Comparison of ENCODE assay signal across 8 cellular contexts in the genomic region with DNA sequence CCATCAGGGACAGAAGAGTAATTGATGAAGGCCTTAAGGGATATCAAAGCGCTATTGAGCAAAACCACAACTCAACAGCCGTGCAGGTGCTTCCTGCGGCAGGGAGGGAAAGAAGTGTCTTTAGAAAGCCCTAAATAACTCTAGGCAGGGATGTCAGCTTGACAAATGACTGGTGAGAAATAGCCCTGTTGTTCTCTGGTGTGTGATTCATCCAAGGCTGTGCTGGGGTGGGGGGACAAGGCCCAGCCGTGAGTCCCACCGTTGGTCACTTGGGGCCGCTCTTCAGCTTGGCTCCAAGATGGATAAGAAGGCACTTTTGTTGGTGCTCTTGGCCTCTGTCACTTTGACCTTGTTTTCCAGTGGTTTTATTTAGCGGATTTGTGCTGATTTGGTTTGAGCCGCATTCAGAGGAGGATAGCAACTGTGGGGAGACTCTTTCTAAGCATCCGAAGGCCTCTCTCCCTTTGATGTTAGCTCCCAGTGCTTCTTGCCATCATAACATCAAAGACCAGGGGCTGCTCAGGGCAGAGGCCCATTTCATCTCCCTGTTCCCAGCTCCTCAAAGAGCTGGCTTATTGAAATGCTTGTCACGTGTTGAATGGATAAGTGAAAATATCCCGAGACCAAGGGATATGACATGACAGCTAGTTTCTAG.
DNase-seq lines count a peak whose midpoint lies in the region; ATAC-seq and TF ChIP-seq lines count a peak whose summit lies in the region.

No MANE protein-coding gene starts in this region.

- in situ Hi-C loops in mammary epithelial cell (cut with MboI; ENCODE audit: low sequenced_read_pairs in 2 of 2): loop anchor here in 1 of 2 donors (25.0 kb wide), 1 partner anchor 181 kb away; no protein-coding TSS in a partner anchor

- no peak overlapping the region for H3K9ac ChIP-seq in mammary epithelial cell (ENCODE audit: insufficient read depth, low read length)

- POLR2A ChIA-PET in Caco-2 (lab: Charles Lee): interaction anchor here (0.6 kb wide), 1 partner anchor 192 kb away, joined by 5 read pairs; no protein-coding TSS in a partner anchor

- ATAC-seq in GM21737 (IDR thresholded peaks at IDR 0.05; ENCODE audit: unreplicated experiment) (peak; percentile 65), lung (ENCODE audit: insufficient read depth, low FRiP score) (peak; percentile 67), GM19324 (IDR thresholded peaks at IDR 0.05; ENCODE audit: low FRiP score, unreplicated experiment) (no peak), GM19351 (IDR thresholded peaks at IDR 0.05; ENCODE audit: unreplicated experiment) (no peak)

- no peaks in the 10 kb centered on the region for H3K9me3 Mint-ChIP-seq in Caco-2 (ENCODE audit: unreplicated experiment)
- no peaks in the 10 kb centered on the region for H3K9me3 Mint-ChIP-seq in activated T-helper 1 cell treated with anti-CD3 and anti-CD28 coated beads, Interleukin-12 subunit alpha, Interleukin-12 subunit beta, Interleukin-2, Interleukin-4 antibody, amounts not matched to agents 30 ng/mL and 10 ng/mL and 1 ng/mL, durations not matched to agents 14 hours and 24 hours and 36 hours

- peaks cover 36% of the 10 kb centered on the region for H3K4me1 Mint-ChIP-seq in Caco-2 (ENCODE audit: low read depth, unreplicated experiment)
- H3K4me1 Mint-ChIP-seq in activated T-helper 1 cell treated with anti-CD3 and anti-CD28 coated beads, Interleukin-12 subunit alpha, Interleukin-12 subunit beta, Interleukin-2, Interleukin-4 antibody, amounts not matched to agents 30 ng/mL and 10 ng/mL and 1 ng/mL, durations not matched to agents 14 hours and 24 hours and 36 hours (ENCODE audit: low read depth): peaks cover 8% of the 10 kb centered on the region

- H3K36me3 Mint-ChIP-seq in Caco-2 (ENCODE audit: insufficient read depth, unreplicated experiment): no peaks in the 10 kb centered on the region
- no peaks in the 10 kb centered on the region for H3K36me3 Mint-ChIP-seq in activated T-helper 1 cell treated with anti-CD3 and anti-CD28 coated beads, Interleukin-12 subunit alpha, Interleukin-12 subunit beta, Interleukin-2, Interleukin-4 antibody, amounts not matched to agents 30 ng/mL and 10 ng/mL and 1 ng/mL, durations not matched to agents 14 hours and 24 hours and 36 hours (ENCODE audit: low read depth)

- CTCF ChIA-PET in Caco-2 (lab: Charles Lee): interaction anchor here (0.6 to 1.4 kb wide), 3 partner anchors 125 to 194 kb away, joined by 3 to 4 read pairs (median 3); no protein-coding TSS in a partner anchor
- CTCF ChIA-PET in mammary epithelial cell (lab: Charles Lee; ENCODE audit: low non-redundant PET): interaction anchor here (0.6 to 0.7 kb wide), 2 partner anchors 194 to 236 kb away, joined by 3 to 5 read pairs; no protein-coding TSS in a partner anchor

- no peak overlapping the region for H3K4me2 ChIP-seq in mammary epithelial cell (ENCODE audit: insufficient read depth, low read depth, low read length)

- H3K27me3 Mint-ChIP-seq in Caco-2 (ENCODE audit: insufficient read depth, unreplicated experiment): no peaks in the 10 kb centered on the region
- peaks cover 22% of the 10 kb centered on the region for H3K27me3 Mint-ChIP-seq in activated T-helper 1 cell treated with anti-CD3 and anti-CD28 coated beads, Interleukin-12 subunit alpha, Interleukin-12 subunit beta, Interleukin-2, Interleukin-4 antibody, amounts not matched to agents 30 ng/mL and 10 ng/mL and 1 ng/mL, durations not matched to agents 14 hours and 24 hours and 36 hours (ENCODE audit: insufficient read depth)

- no peak overlapping the region for H3K4me3 Mint-ChIP-seq in Caco-2 (ENCODE audit: unreplicated experiment)
- H3K4me3 Mint-ChIP-seq in activated T-helper 1 cell treated with anti-CD3 and anti-CD28 coated beads, Interleukin-12 subunit alpha, Interleukin-12 subunit beta, Interleukin-2, Interleukin-4 antibody, amounts not matched to agents 30 ng/mL and 10 ng/mL and 1 ng/mL, durations not matched to agents 14 hours and 24 hours and 36 hours: no peak overlapping the region

- H3K27ac ChIP-seq in mammary epithelial cell (ENCODE audit: insufficient read depth, low read depth, low read length) (no peak overlapping the region), lung (ENCODE audit: low read depth in 1 of 2, low read length in 1 of 2) (peak overlapping the region in 1 of 2 donors; percentile 57)

- no peaks in the 10 kb centered on the region for H3K36me3 ChIP-seq in Caco-2 (ENCODE audit: control insufficient read depth, insufficient read depth, low read length)
- H3K36me3 ChIP-seq in mammary epithelial cell (ENCODE audit: insufficient read depth, low read length): no peaks in the 10 kb centered on the region
- H3K36me3 ChIP-seq in lung (ENCODE audit: control insufficient read depth in 2 of 2, insufficient read depth in 2 of 2, low read length in 2 of 2): no peaks in the 10 kb centered on the region

- intact Hi-C loops in Caco-2 (cut with micrococcal nuclease; ENCODE audit: unreplicated experiment) (loop anchor here (1.0 to 10.0 kb wide), 2 partner anchors 195 to 339 kb away; no protein-coding TSS in a partner anchor), mammary epithelial cell (cut with micrococcal nuclease) (loop anchor here (1.0 to 5.0 kb wide), 2 partner anchors 191 to 193 kb away; no protein-coding TSS in a partner anchor)
- intact Hi-C loops in activated T-helper 1 cell treated with anti-CD3 and anti-CD28 coated beads, Interleukin-12 subunit alpha, Interleukin-12 subunit beta, Interleukin-2, Interleukin-4 antibody, amounts not matched to agents 30 ng/mL and 10 ng/mL and 1 ng/mL, durations not matched to agents 14 hours and 24 hours and 36 hours (cut with micrococcal nuclease): loop anchor here (1.0 to 5.0 kb wide), 3 partner anchors 16 to 336 kb away; no protein-coding TSS in a partner anchor

- DNase-seq in Caco-2 (peak; percentile 57 to 75), NOMO-1 treated with dmso at 0.1 percent for 144 hours (lab: John Stamatoyannopoulos, UW; ENCODE audit: unreplicated experiment) (peak; percentile 67), mammary epithelial cell (peak; percentile 78), lung (ENCODE audit: low spot score) (no peak)
- DNase-seq in activated T-helper 1 cell treated with anti-CD3 and anti-CD28 coated beads, Interleukin-12 subunit alpha, Interleukin-12 subunit beta, Interleukin-2, Interleukin-4 antibody, amounts not matched to agents 30 ng/mL and 10 ng/mL and 1 ng/mL, durations not matched to agents 14 hours and 24 hours and 36 hours (ENCODE audit: low spot score): no peak

- H3K27me3 ChIP-seq in Caco-2 (replicated peaks; ENCODE audit: control insufficient read depth, insufficient read depth, low read length): no peaks in the 10 kb centered on the region
- no peaks in the 10 kb centered on the region for H3K27me3 ChIP-seq in mammary epithelial cell (ENCODE audit: insufficient read depth, low read length)
- H3K27me3 ChIP-seq in lung (ENCODE audit: control insufficient read depth, insufficient read depth): no peaks in the 10 kb centered on the region

- WGBS in mammary epithelial cell (ENCODE audit: low coverage, missing lambda C conversion rate): 84% methylated on average over 11 of the region's 11 CpGs
- WGBS in lung, 2 donors: 29 to 48% methylated on average over 11 of the region's 11 CpGs

- dilution Hi-C loops in mammary epithelial cell (cut with HindIII; ENCODE audit: low sequenced_read_pairs): no loop called here

- peaks cover 22% of the 10 kb centered on the region for H3K4me1 ChIP-seq in Caco-2
- H3K4me1 ChIP-seq in mammary epithelial cell (ENCODE audit: insufficient read depth, low read length): peaks cover 2% of the 10 kb centered on the region
- H3K4me1 ChIP-seq in lung (ENCODE audit: control insufficient read depth in 2 of 2, insufficient read depth in 2 of 2, low read length in 2 of 2): peaks cover 0 to 5% of the 10 kb centered on the region in 2 donors

- no TSS peak for BruUV-seq in Caco-2 (replicated peaks; lab: Mats Ljungman, UMichigan)
- BruUV-seq in mammary epithelial cell (replicated peaks; lab: Mats Ljungman, UMichigan): no TSS peak

- peak; percentile 46 to 56 for TF ChIP-seq CTCF in Caco-2 (IDR thresholded peaks at IDR 0.05; ENCODE audit: insufficient read depth in 1 of 2, low read depth in 1 of 2, low read length in 1 of 2, severe bottlenecking in 1 of 2, unreplicated experiment in 1 of 2)
- TF ChIP-seq CTCF in mammary epithelial cell (conservative IDR thresholded peaks at IDR 0.05 in 1 of 2, IDR thresholded peaks at IDR 0.05 in 1 of 2; ENCODE audit: extremely low read depth in 1 of 2, insufficient read depth in 1 of 2, low read depth in 1 of 2, low read length in 2 of 2): no peak
- TF ChIP-seq CTCF in lung (IDR thresholded peaks at IDR 0.05; ENCODE audit: control extremely low read depth, extremely low read depth): peak; percentile 18

- H3K4me3 ChIP-seq in Caco-2 (ENCODE audit: low read depth, low read length) (no peak overlapping the region), mammary epithelial cell (replicated peaks in 1 of 3; ENCODE audit: insufficient read depth in 1 of 3, low read depth in 2 of 3, low read length in 3 of 3) (no peak overlapping the region), lung (no peak overlapping the region)

- H2AFZ ChIP-seq in mammary epithelial cell (ENCODE audit: low read depth, low read length): no peak overlapping the region

- H4K20me1 ChIP-seq in mammary epithelial cell (ENCODE audit: insufficient read depth, low read length): no peaks in the 10 kb centered on the region

- no peaks in the 10 kb centered on the region for H3K79me2 ChIP-seq in mammary epithelial cell (ENCODE audit: insufficient read depth, low read length)

- H3K9me3 ChIP-seq in Caco-2 (no peaks in the 10 kb centered on the region), mammary epithelial cell (replicated peaks; ENCODE audit: insufficient read depth, low read length) (no peaks in the 10 kb centered on the region), lung (ENCODE audit: control insufficient read depth in 2 of 2, insufficient read depth in 1 of 2, low read length in 1 of 2) (no peaks in the 10 kb centered on the region)

- H3K27ac Mint-ChIP-seq in Caco-2 (ENCODE audit: unreplicated experiment): peak overlapping the region; percentile 62
- H3K27ac Mint-ChIP-seq in activated T-helper 1 cell treated with anti-CD3 and anti-CD28 coated beads, Interleukin-12 subunit alpha, Interleukin-12 subunit beta, Interleukin-2, Interleukin-4 antibody, amounts not matched to agents 30 ng/mL and 10 ng/mL and 1 ng/mL, durations not matched to agents 14 hours and 24 hours and 36 hours: no peak overlapping the region

Comparison
In these comparisons a context has a peak if more than half of its experiments do, and no peak if none do; other contexts are left out.
1. DNase-seq: peak in Caco-2 (2 of 2), NOMO-1 treated with dmso at 0.1 percent for 144 hours (single experiment) and mammary epithelial cell (single experiment); none in lung (single experiment) and activated T-helper 1 cell treated with anti-CD3 and anti-CD28 coated beads, Interleukin-12 subunit alpha, Interleukin-12 subunit beta, Interleukin-2, Interleukin-4 antibody, amounts not matched to agents 30 ng/mL and 10 ng/mL and 1 ng/mL, durations not matched to agents 14 hours and 24 hours and 36 hours (single experiment).
2. CTCF ChIP-seq: peak in Caco-2 (2 of 2) and lung (single experiment); none in mammary epithelial cell (0 of 2).
3. ATAC-seq: peak in GM21737 (single experiment) and lung (single experiment); none in GM19324 (single experiment) and GM19351 (single experiment).